Comparison of ENCODE assay signal across 9 cellular contexts in the genomic region with DNA sequence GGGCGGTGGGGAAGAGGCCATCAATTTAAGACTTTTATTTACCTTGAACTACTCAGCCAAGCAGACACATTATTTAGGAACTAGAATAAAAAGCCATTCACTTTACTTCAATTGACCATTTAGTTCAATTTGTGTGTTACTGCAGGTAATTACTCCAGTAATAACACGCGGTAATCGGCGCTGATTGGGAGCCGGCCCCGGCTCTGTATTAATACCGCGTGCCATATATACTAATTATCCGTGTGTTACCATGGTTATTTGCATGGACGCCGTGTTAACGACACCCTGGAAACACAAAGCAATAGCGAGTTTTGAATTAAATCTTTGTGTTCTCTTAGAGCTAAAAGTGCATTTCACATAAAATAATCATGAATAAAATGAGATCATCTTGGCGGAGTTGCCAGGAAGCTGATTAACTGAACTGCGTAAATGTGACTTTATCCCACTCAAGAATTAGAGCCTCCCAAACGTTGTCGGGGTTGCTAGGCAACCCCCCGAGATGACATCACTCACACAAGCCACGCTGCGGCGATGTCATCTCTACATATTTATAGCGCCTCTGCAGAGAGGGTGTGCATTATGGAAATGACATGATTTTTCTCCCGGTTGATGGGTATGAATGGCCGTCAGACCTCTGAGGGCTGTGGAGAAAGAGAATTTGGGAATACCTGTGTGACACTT. TPM values are rescaled to one million over a fixed set of nuclear protein-coding genes. Genes with fewer than 3 reads are reported as not detected.
DNase-seq lines count a peak whose midpoint lies in the region; ATAC-seq and TF ChIP-seq lines count a peak whose summit lies in the region.
"Had no signal": no experiment of that assay in that cellular context is flagged by ENCODE, and none has a peak within 500 bp of the region (broad histone marks: within the 10 kb centered on the region; RNA-seq: fewer than 3 reads in every experiment).

No MANE protein-coding gene starts in this region.

- H4K20me1 ChIP-seq in H9 (ENCODE audit: control insufficient read depth, insufficient read depth, insufficient read length): no peaks in the 10 kb centered on the region

- H3K27me3 ChIP-seq in H9 (ENCODE audit: insufficient read depth, low read length): no peaks in the 10 kb centered on the region

- no peak overlapping the region for H3K4ac ChIP-seq in H9 (ENCODE audit: low read depth, low read length)

- H4K8ac ChIP-seq in H9 (replicated peaks; ENCODE audit: insufficient read length, low read depth, low read length): no peak overlapping the region

- DNase-seq in H9 (no peak), RPMI7951 (ENCODE audit: low read depth) (peak; percentile 49), Right ventricle myocardium superior (peak; percentile 86), putamen (ENCODE audit: low spot score) (peak; percentile 88), CD14-positive monocyte (ENCODE audit: low spot score) (no peak)

- H4K91ac ChIP-seq in H9 (ENCODE audit: insufficient read length, low read depth, low read length): no peak overlapping the region

- no peaks in the 10 kb centered on the region for H3K79me2 ChIP-seq in H9 (ENCODE audit: insufficient read depth, low read length)

- peak; percentile 54 for ATAC-seq in Right ventricle myocardium superior (ENCODE audit: poor library complexity)
- ATAC-seq in esophagus mucosa: no peak
- ATAC-seq in HG02870 (IDR thresholded peaks at IDR 0.05; ENCODE audit: unreplicated experiment): no peak
- no peak for ATAC-seq in HG03442 (IDR thresholded peaks at IDR 0.05; ENCODE audit: unreplicated experiment)

- no peak overlapping the region for H3K23ac ChIP-seq in H9 (ENCODE audit: insufficient read length, low read depth, low read length)

- H3K27me3 Mint-ChIP-seq in H9 (ENCODE audit: low read depth) (peaks cover 1% of the 10 kb centered on the region), CD14-positive monocyte (ENCODE audit: low read depth in 3 of 3) (peaks cover 6 to 10% (median 7%) of the 10 kb centered on the region in 3 donors)
- H3K27me3 Mint-ChIP-seq: activated CD4-positive, alpha-beta memory T cell treated with anti-CD3 and anti-CD28 coated beads for 36 hours had no signal

- H3K9ac ChIP-seq in H9 (ENCODE audit: extremely low read depth, insufficient read length, low read length): no peak overlapping the region

- WGBS in H9 (ENCODE audit: extremely low coverage, insufficient read length, low lambda C conversion rate): no CpG with 5 or more reads among the region's 25 CpGs

- no peak overlapping the region for H3K4me2 ChIP-seq in H9 (ENCODE audit: insufficient read depth, insufficient read length, low read length)

- no peak overlapping the region for H2BK20ac ChIP-seq in H9 (ENCODE audit: low read depth, low read length, poor library complexity, severe bottlenecking)

- no peaks in the 10 kb centered on the region for H3K79me1 ChIP-seq in H9 (ENCODE audit: insufficient read depth, low read depth, low read length, poor library complexity, severe bottlenecking)

- no peak overlapping the region for H3K4me3 Mint-ChIP-seq in H9
- no peak overlapping the region for H3K4me3 Mint-ChIP-seq in CD14-positive monocyte
- H3K4me3 Mint-ChIP-seq: activated CD4-positive, alpha-beta memory T cell treated with anti-CD3 and anti-CD28 coated beads for 36 hours had no signal

- H3K9me3 ChIP-seq in H9 (ENCODE audit: control insufficient read depth, low read depth, low read length): no peaks in the 10 kb centered on the region

- no peak overlapping the region for H3K56ac ChIP-seq in H9 (ENCODE audit: insufficient read length, low read depth, low read length)

- H3K4me1 Mint-ChIP-seq in H9 (peaks cover 5 to 9% of the 10 kb centered on the region in 2 experiments), CD14-positive monocyte (peaks cover 5% of the 10 kb centered on the region)

- H3K27ac Mint-ChIP-seq in H9 (peak overlapping the region in 2 of 3 experiments; percentile 27 to 93; a peak in 2 of 7 replicates), CD14-positive monocyte (no peak overlapping the region)
- H3K27ac Mint-ChIP-seq: activated CD4-positive, alpha-beta memory T cell treated with anti-CD3 and anti-CD28 coated beads for 36 hours had no signal

- no peak overlapping the region for H2BK5ac ChIP-seq in H9 (ENCODE audit: insufficient read length, low read length)

- H3K23me2 ChIP-seq in H9 (ENCODE audit: insufficient read length, low read depth, low read length, poor library complexity, severe bottlenecking): no peaks in the 10 kb centered on the region

- no peak overlapping the region for H3T11ph ChIP-seq in H9 (ENCODE audit: low read length)

- H2BK15ac ChIP-seq in H9 (ENCODE audit: low read depth, low read length): no peak overlapping the region

- no peaks in the 10 kb centered on the region for H3K9me3 Mint-ChIP-seq in H9
- H3K9me3 Mint-ChIP-seq in CD14-positive monocyte: peaks cover 0 to 9% (median 3%) of the 10 kb centered on the region in 7 donors

- H3K4me1 ChIP-seq in H9 (ENCODE audit: insufficient read depth, low read length): no peaks in the 10 kb centered on the region

- H3K18ac ChIP-seq in H9 (ENCODE audit: insufficient read length, low read depth, low read length): no peak overlapping the region

- no peak for TF ChIP-seq CTCF in H9 (conservative IDR thresholded peaks at IDR 0.05)
- no peak for TF ChIP-seq CTCF in CD14-positive monocyte (IDR thresholded peaks at IDR 0.05)

- no peak overlapping the region for H2AFZ ChIP-seq in H9 (ENCODE audit: low read length)

- no peak overlapping the region for H2BK12ac ChIP-seq in H9 (ENCODE audit: insufficient read length, low read depth, low read length)

- no peak overlapping the region for H3K14ac ChIP-seq in H9 (ENCODE audit: insufficient read depth, low read length)

- no peak overlapping the region for H2AK5ac ChIP-seq in H9 (ENCODE audit: insufficient read length, low read length)

- H2BK120ac ChIP-seq in H9 (ENCODE audit: low read depth, low read length, poor library complexity, severe bottlenecking): no peak overlapping the region

- no peak overlapping the region for H4K5ac ChIP-seq in H9 (ENCODE audit: insufficient read length, low read depth, low read length)

- intact Hi-C loops in Right ventricle myocardium superior (cut with DNase I): no loop called here
- intact Hi-C loops in CD14-positive monocyte (cut with micrococcal nuclease): no loop called here

- no peak overlapping the region for H3K27ac ChIP-seq in H9 (ENCODE audit: insufficient read length, low read depth, low read length)

- no peaks in the 10 kb centered on the region for H3K36me3 Mint-ChIP-seq in H9 (ENCODE audit: insufficient read depth in 1 of 3, low read depth in 3 of 3)
- H3K36me3 Mint-ChIP-seq in CD14-positive monocyte: peaks cover 0 to 3% of the 10 kb centered on the region in 2 donors
- H3K36me3 Mint-ChIP-seq: activated CD4-positive, alpha-beta memory T cell treated with anti-CD3 and anti-CD28 coated beads for 36 hours had no signal

RNA-seq across cellular contexts. Expression of gene RNU6ATAC, which starts 41.4 kb away (rescaled TPM):
- 132 and 134 TPM in 2 replicates for total RNA-seq in H9 (2021)
- not detected in 2 replicates for total RNA-seq in RPMI7951 (2014; rRNA removed; shearing (Covaris generic))
- 351 TPM for total RNA-seq in Right ventricle myocardium superior
- polyA plus RNA-seq in CD14-positive monocyte: not detected
- 85.2 TPM for total RNA-seq in esophagus mucosa

Comparison
In these comparisons a context has a peak if more than half of its experiments do, and no peak if none do; other contexts are left out.
1. DNase-seq: peak in RPMI7951 (single experiment), Right ventricle myocardium superior (single experiment) and putamen (single experiment); none in H9 (single experiment) and CD14-positive monocyte (single experiment).
2. H3K27ac Mint-ChIP-seq: peak in H9 (2 of 3); none in CD14-positive monocyte (0 of 7).
3. RNA of gene RNU6ATAC, which starts 41.4 kb away (total RNA-seq): 351 TPM in Right ventricle myocardium superior (single experiment), 132 to 134 TPM in H9 and 85.2 TPM in esophagus mucosa (single experiment); not detected in RPMI7951; every median in the first group is over 10 times any median in the second.